Comparison of ENCODE assay signal across 20 cellular contexts in the genomic region with DNA sequence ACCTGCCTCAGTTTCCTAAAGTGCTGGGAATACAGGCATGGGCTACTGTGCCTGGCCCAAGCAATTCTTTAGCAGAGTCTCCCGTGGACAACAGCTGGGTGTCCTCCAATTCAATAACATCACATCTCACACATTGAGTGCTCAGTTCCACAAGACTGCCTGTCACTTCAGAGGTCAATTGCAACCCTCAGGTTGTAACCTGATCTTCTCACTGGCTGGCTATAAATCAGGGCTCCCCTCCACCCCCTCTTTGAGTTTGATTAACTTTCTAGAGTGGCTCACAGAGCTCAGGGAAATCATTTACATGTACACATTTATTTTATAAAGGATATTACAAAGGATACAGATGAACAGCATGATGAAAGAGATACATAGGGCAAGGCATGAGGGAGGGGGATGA.
DNase-seq lines count a peak whose midpoint lies in the region; ATAC-seq and TF ChIP-seq lines count a peak whose summit lies in the region.
"Had no signal": no experiment of that assay in that cellular context is flagged by ENCODE, and none has a peak within 500 bp of the region (broad histone marks: within the 10 kb centered on the region; RNA-seq: fewer than 3 reads in every experiment).

No MANE protein-coding gene starts in this region.

- H4K20me1 ChIP-seq in PC-9 (ENCODE audit: insufficient read depth): no peaks in the 10 kb centered on the region

- no peaks in the 10 kb centered on the region for H3K36me3 Mint-ChIP-seq in nephron (ENCODE audit: low read depth)
- H3K36me3 Mint-ChIP-seq: CD8-positive, alpha-beta T cell had no signal

- H3F3A ChIP-seq in PC-9 (ENCODE audit: insufficient read depth, low read depth): peaks cover 20% of the 10 kb centered on the region

- no peak for ATAC-seq in HG03439 (IDR thresholded peaks at IDR 0.05; ENCODE audit: unreplicated experiment)
- ATAC-seq: CD8-positive, alpha-beta T cell; PC-3 had no signal

- H3K79me2 ChIP-seq in PC-9 (ENCODE audit: low read depth): no peaks in the 10 kb centered on the region

- TF ChIP-seq CTCF in PC-9 (conservative IDR thresholded peaks at IDR 0.05) (no peak), nephron (IDR thresholded peaks at IDR 0.05; ENCODE audit: unreplicated experiment in 3 of 3) (no peak)

- intact Hi-C loops in PC-9 (cut with micrococcal nuclease; ENCODE audit: unreplicated experiment): no loop called here

- in situ Hi-C loops in Caki2 (cut with HindIII; ENCODE audit: low pct_unique_long_range_greater_than_20kb, low sequenced_read_pairs): no loop called here

- CTCF ChIA-PET in PC-9 (lab: Charles Lee): no interaction called here

- no peak overlapping the region for H2AFZ ChIP-seq in PC-9

- POLR2A ChIA-PET in PC-9 (lab: Charles Lee; ENCODE audit: unreplicated experiment): interaction anchor here (0.7 kb wide), 1 partner anchor 11 kb away, joined by 3 read pairs; no protein-coding TSS in a partner anchor

- H3K27ac ChIP-seq in PC-9: no peak overlapping the region
- H3K27ac ChIP-seq: C4-2B, SJSA1 had no signal

- no peaks in the 10 kb centered on the region for H3K9me2 ChIP-seq in PC-9 (ENCODE audit: insufficient read depth)

- no peaks in the 10 kb centered on the region; the same call in 1 of the 2 replicates for H3K9me3 ChIP-seq in PC-9 (ENCODE audit: insufficient read depth, low read depth)
- H3K9me3 ChIP-seq: SJSA1 had no signal

- no peaks in the 10 kb centered on the region for H3K9me3 Mint-ChIP-seq in nephron
- H3K9me3 Mint-ChIP-seq: CD8-positive, alpha-beta T cell had no signal

- H3K36me3 ChIP-seq in PC-9 (ENCODE audit: low read depth): no peaks in the 10 kb centered on the region
- H3K36me3 ChIP-seq: SJSA1 had no signal

- peak overlapping the region in 1 of 3 experiments; percentile 3 for H3K4me3 Mint-ChIP-seq in nephron
- H3K4me3 Mint-ChIP-seq: B cell; CD8-positive, alpha-beta T cell had no signal

- no peak overlapping the region for H3K4me3 ChIP-seq in PC-9
- H3K4me3 ChIP-seq: SJSA1 had no signal

- peaks cover 12% of the 10 kb centered on the region for H3K4me1 ChIP-seq in PC-9 (replicated peaks; ENCODE audit: insufficient read depth)

- BruUV-seq in PC-9 (replicated peaks; lab: Mats Ljungman, UMichigan): no TSS peak

- DNase-seq in COLO668 (lab: John Stamatoyannopoulos, UW; ENCODE audit: unreplicated experiment) (peak; percentile 9), Caki2 (ENCODE audit: low read depth) (peak; percentile 51), PC-9 (no peak), GOT3 (lab: John Stamatoyannopoulos, UW) (no peak), NCI-H1436 treated with DMSO at 0.1 percent for 48 hours (lab: John Stamatoyannopoulos, UW) (no peak)
- DNase-seq: Calu3; CD8-positive, alpha-beta T cell; MV-4-11; NCI-H1436; NCI-H187 treated with DMSO at 0.1 percent for 48 hours; NCI-H2107; NCI-H446 treated with DMSO at 0.1 percent for 48 hours; NK-92 treated with Interleukin-12 subunit alpha and Interleukin-12 subunit beta, amount 100 ng/mL, for 24 hours; PC-3; Right ventricle myocardium superior had no signal

- peaks cover 3% of the 10 kb centered on the region for H3K27me3 Mint-ChIP-seq in nephron (ENCODE audit: low read depth)
- H3K27me3 Mint-ChIP-seq: B cell had no signal

- H3K27ac Mint-ChIP-seq in nephron: peak overlapping the region in 2 of 3 experiments; percentile 24 to 78
- H3K27ac Mint-ChIP-seq: B cell; CD8-positive, alpha-beta T cell had no signal

- H3K4me2 ChIP-seq in PC-9: peak overlapping the region; percentile 81

- peaks cover 16% of the 10 kb centered on the region for H3K4me1 Mint-ChIP-seq in nephron
- H3K4me1 Mint-ChIP-seq: B cell had no signal

- no peaks in the 10 kb centered on the region for H3K27me3 ChIP-seq in PC-9 (ENCODE audit: insufficient read depth, low read depth)
- H3K27me3 ChIP-seq: SJSA1 had no signal

Comparison
In these comparisons a context has a peak if more than half of its experiments do, and no peak if none do; other contexts are left out.
1. DNase-seq: peak in COLO668 (single experiment) and Caki2 (single experiment); none in PC-9 (0 of 2), GOT3 (single experiment) and NCI-H1436 treated with DMSO at 0.1 percent for 48 hours (single experiment).